In genomic region chr17:69870751-69871199, GRCh38 we compare ENCODE assay signal across 14 cellular contexts.
DNase-seq lines count a peak whose midpoint lies in the region; ATAC-seq and TF ChIP-seq lines count a peak whose summit lies in the region.
"Had no signal": no experiment of that assay in that cellular context is flagged by ENCODE, and none has a peak within 500 bp of the region (broad histone marks: within the 10 kb centered on the region; RNA-seq: fewer than 3 reads in every experiment).

No MANE protein-coding gene starts in this region.

- H3K27me3 ChIP-seq in thyroid gland = no peaks in the 10 kb centered on the region
- H3K27me3 ChIP-seq: esophagus muscularis mucosa, left lung had no signal

- H3K36me3 ChIP-seq in thyroid gland = no peaks in the 10 kb centered on the region
- H3K36me3 ChIP-seq: esophagus muscularis mucosa, left lung had no signal

- TF ChIP-seq CTCF in astrocyte of the cerebellum (IDR thresholded peaks at IDR 0.05; ENCODE audit: low read depth, low read length, missing control alignments) (no peak), thyroid gland (IDR thresholded peaks at IDR 0.05) (no peak)

- H3K4me3 ChIP-seq in astrocyte of the cerebellum (ENCODE audit: low read depth, low read length) (no peak overlapping the region), thyroid gland (replicated peaks in 1 of 3) (no peak overlapping the region)
- H3K4me3 ChIP-seq: esophagus muscularis mucosa, left lung had no signal

- peaks cover 3% of the 10 kb centered on the region in 2 donors for H3K4me1 ChIP-seq in thyroid gland
- H3K4me1 ChIP-seq: esophagus muscularis mucosa, left lung had no signal

- TF ChIP-seq POLR2A in thyroid gland (IDR thresholded peaks at IDR 0.05) = no peak

- no peak overlapping the region for H3K27ac ChIP-seq in thyroid gland
- H3K27ac ChIP-seq: esophagus muscularis mucosa, left lung had no signal

- no peaks in the 10 kb centered on the region for H3K9me3 ChIP-seq in thyroid gland
- H3K9me3 ChIP-seq: esophagus muscularis mucosa had no signal

- intact Hi-C loops in thyroid gland (cut with DNase I) = no loop called here

- WGBS in thyroid gland, 2 donors = 69 to 75% methylated on average over 3 of the region's 3 CpGs

- in situ Hi-C loops in ACHN (cut with HindIII; ENCODE audit: low pct_ligation_motif_present, low pct_unique_long_range_greater_than_20kb, low sequenced_read_pairs) (no loop called here), astrocyte of the cerebellum (cut with HindIII; ENCODE audit: low sequenced_read_pairs) (no loop called here)

- ATAC-seq in HG02678 (IDR thresholded peaks at IDR 0.05; ENCODE audit: unreplicated experiment) = no peak
- ATAC-seq: left lung had no signal

- DNase-seq in ACHN (peak; percentile 22), HPDE6-E6E7 (ENCODE audit: extremely low spot score) (peak; percentile 58), astrocyte of the cerebellum (ENCODE audit: low read depth) (peak; percentile 48), iPS-NIHi11 (ENCODE audit: low spot score) (peak; percentile 51), thyroid gland (no peak), putamen (ENCODE audit: low spot score) (no peak)
- DNase-seq in activated T-cell treated with anti-CD3 and anti-CD28 coated beads, Interleukin-2, amount 50 U/mL, for 1 hour = no peak
- DNase-seq: AML-193; left lung; NCI-H2171 treated with DMSO at 0.1 percent for 48 hours; nucleus accumbens; stimulated activated CD4-positive, alpha-beta T cell treated with anti-CD3 and anti-CD28 coated beads, Interleukin-4, amount 100 ng/mL, for 24 hours had no signal

Comparison
In these comparisons a context has a peak if more than half of its experiments do, and no peak if none do; other contexts are left out.
1. DNase-seq: peak in ACHN (single experiment), HPDE6-E6E7 (single experiment), astrocyte of the cerebellum (single experiment) and iPS-NIHi11 (single experiment); none in thyroid gland (0 of 2), activated T-cell treated with anti-CD3 and anti-CD28 coated beads, Interleukin-2, amount 50 U/mL, for 1 hour (single experiment) and putamen (single experiment).